Comparison of ENCODE assay signal across 9 cellular contexts in the genomic region with DNA sequence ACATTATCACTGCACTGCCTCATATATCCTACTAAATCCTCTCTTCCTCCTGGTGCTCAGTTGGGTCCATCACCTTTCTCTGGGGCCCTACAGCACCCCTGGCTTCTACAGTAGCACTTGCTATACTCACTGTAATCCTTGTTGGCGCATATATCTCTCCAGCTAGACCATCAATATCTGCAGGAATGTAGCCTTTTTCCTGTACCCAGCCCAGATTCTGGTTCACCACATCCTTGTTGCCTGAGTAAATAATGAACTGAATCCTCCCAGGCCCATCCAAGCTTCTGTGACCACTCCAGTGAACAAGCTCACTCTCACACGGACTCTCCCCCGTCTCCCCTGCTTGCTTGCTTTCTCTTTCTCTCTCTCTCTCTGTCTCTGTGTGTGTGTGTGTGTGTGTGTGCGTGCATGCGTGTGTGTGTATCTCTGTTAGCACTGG.
DNase-seq lines count a peak whose midpoint lies in the region; ATAC-seq and TF ChIP-seq lines count a peak whose summit lies in the region.
"Had no signal": no experiment of that assay in that cellular context is flagged by ENCODE, and none has a peak within 500 bp of the region (broad histone marks: within the 10 kb centered on the region; RNA-seq: fewer than 3 reads in every experiment).

No MANE protein-coding gene starts in this region.

- CTCF ChIA-PET in Calu3 (lab: Charles Lee), result interaction anchor here (0.5 to 1.4 kb wide), 2 partner anchors 9 to 251 kb away, joined by 3 read pairs; no protein-coding TSS in a partner anchor

- no peaks in the 10 kb centered on the region for H3K27me3 Mint-ChIP-seq in Calu3 (ENCODE audit: unreplicated experiment)

- H3K4me3 Mint-ChIP-seq in Calu3 (ENCODE audit: low read depth, unreplicated experiment), result no peak overlapping the region

- no peak overlapping the region for H3K27ac Mint-ChIP-seq in Calu3 (ENCODE audit: unreplicated experiment)

- no peak for TF ChIP-seq CTCF in Calu3 (IDR thresholded peaks at IDR 0.05; ENCODE audit: unreplicated experiment)

- intact Hi-C loops in Calu3 (cut with micrococcal nuclease; ENCODE audit: unreplicated experiment), result no loop called here

- peaks cover 15% of the 10 kb centered on the region for H3K4me1 Mint-ChIP-seq in Calu3 (ENCODE audit: low read depth, unreplicated experiment)

- ATAC-seq in GM19328 (IDR thresholded peaks at IDR 0.05; ENCODE audit: unreplicated experiment) (no peak), HG03469 (IDR thresholded peaks at IDR 0.05; ENCODE audit: unreplicated experiment) (no peak), HG03097 (IDR thresholded peaks at IDR 0.05; ENCODE audit: low FRiP score, unreplicated experiment) (no peak)

- no peaks in the 10 kb centered on the region for H3K36me3 Mint-ChIP-seq in Calu3 (ENCODE audit: insufficient read depth, unreplicated experiment)

- H3K9me3 Mint-ChIP-seq in Calu3 (ENCODE audit: low read depth, unreplicated experiment), result no peaks in the 10 kb centered on the region

- no TSS peak for BruUV-seq in Calu3 (replicated peaks; lab: Mats Ljungman, UMichigan)

- peak; percentile 16 for DNase-seq in Calu3
- DNase-seq in HT1080 (ENCODE audit: low read depth), result peak; percentile 93
- DNase-seq in astrocyte of the hippocampus (ENCODE audit: low read depth, low spot score), result peak; percentile 49
- DNase-seq in myocyte (ENCODE audit: low read depth), result peak; percentile 53
- DNase-seq in ecto neural progenitor cell (ENCODE audit: low spot score), result no peak
- DNase-seq: NCI-H1092 had no signal
